In the genomic region with DNA sequence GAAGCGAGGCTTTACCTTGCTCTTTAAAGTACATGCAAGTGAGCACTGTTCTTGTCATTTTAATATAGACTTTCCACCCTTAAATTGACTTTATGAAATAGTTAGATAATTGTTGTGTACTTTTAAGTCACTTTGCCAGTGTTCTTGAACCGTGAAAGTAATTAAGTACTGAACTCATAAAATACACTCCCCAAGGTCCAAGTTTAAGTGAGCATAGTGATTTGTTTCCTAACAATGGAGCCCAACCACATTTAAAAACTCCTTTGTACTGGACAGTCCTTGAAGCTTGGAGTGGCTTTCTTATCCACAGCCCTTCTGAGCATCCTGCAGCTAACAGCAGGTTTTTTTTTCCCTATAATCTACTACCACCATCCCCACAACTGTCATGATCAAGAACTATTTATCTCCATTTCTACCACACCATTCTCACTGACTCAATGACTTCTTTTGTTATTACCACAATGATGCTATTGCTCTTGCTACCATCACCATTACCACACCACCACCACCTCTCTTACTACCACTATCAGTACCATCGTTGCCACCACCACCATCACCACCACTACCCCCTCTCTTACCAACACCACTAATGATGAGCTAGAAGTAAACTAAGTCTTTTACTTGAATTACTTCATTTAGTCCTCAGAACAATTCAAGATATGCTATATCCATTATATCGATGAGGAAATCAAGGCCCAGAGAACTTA, we compare ENCODE assay signal across 18 cellular contexts.
A peak's percentile ranks its signal among the peaks of the same experiment; 100 is the strongest.
DNase-seq lines count a peak whose midpoint lies in the region.
"Had no signal": no experiment of that assay in that cellular context is flagged by ENCODE, and none has a peak within 500 bp of the region (broad histone marks: within the 10 kb centered on the region; RNA-seq: fewer than 3 reads in every experiment).

No MANE protein-coding gene starts in this region.

- H3K4me3 ChIP-seq in HUES48 (ENCODE audit: low read depth, low read length) (no peak overlapping the region), adipocyte (ENCODE audit: low read length) (no peak overlapping the region)
- H3K4me3 ChIP-seq: suprapubic skin had no signal

- H3K4me1 ChIP-seq in HUES48 (ENCODE audit: control insufficient read depth, insufficient read depth, low read length) (peaks cover 7% of the 10 kb centered on the region), adipocyte (ENCODE audit: control insufficient read depth, insufficient read depth, low read length) (no peaks in the 10 kb centered on the region)
- H3K4me1 ChIP-seq: suprapubic skin had no signal

- H3K27ac ChIP-seq in HUES48 (ENCODE audit: low read depth, low read length), result peak overlapping the region; percentile 15
- H3K27ac ChIP-seq: suprapubic skin, WERI-Rb-1 had no signal

- DNase-seq in AG20443 (ENCODE audit: low spot score), result peak; percentile 23
- DNase-seq in adipocyte (ENCODE audit: low read depth), result peak; percentile 18
- DNase-seq in hepatic stellate cell (ENCODE audit: low spot score), result peak; percentile 2
- DNase-seq in hippocampal formation (lab: John Stamatoyannopoulos, UW), result no peak
- no peak for DNase-seq in SKM-1 (lab: John Stamatoyannopoulos, UW; ENCODE audit: unreplicated experiment)
- no peak for DNase-seq in cerebellar nuclear complex (lab: John Stamatoyannopoulos, UW)
- DNase-seq in stimulated activated CD4-positive, alpha-beta T cell treated with anti-CD3 and anti-CD28 coated beads, Interleukin-4, amount 100 ng/mL, for 4 hours, result no peak
- DNase-seq: activated effector memory CD4-positive, alpha-beta T cell treated with Interleukin-2 at 50 U/mL for 16 hours; activated naive CD8-positive, alpha-beta T cell treated with anti-CD3 and anti-CD28 coated beads, Interleukin-2, amount 10 ng/mL, durations not matched to agents 7 days and 5 days; CD4-positive, CD25-positive, alpha-beta regulatory T cell; foreskin melanocyte; KBM-7; NCI-H524; SK-N-SH; stimulated activated CD4-positive, alpha-beta T cell treated with anti-CD3 and anti-CD28 coated beads, Interleukin-15, amount 100 ng/mL, for 24 hours; WERI-Rb-1 had no signal

- no peaks in the 10 kb centered on the region for H3K36me3 ChIP-seq in HUES48 (ENCODE audit: control insufficient read depth, insufficient read depth, low read length)
- H3K36me3 ChIP-seq in adipocyte (ENCODE audit: control insufficient read depth, insufficient read depth, low read length, severe bottlenecking), result no peaks in the 10 kb centered on the region
- H3K36me3 ChIP-seq: suprapubic skin, WERI-Rb-1 had no signal

- no peaks in the 10 kb centered on the region for H3K9me3 ChIP-seq in HUES48 (ENCODE audit: control insufficient read depth, insufficient read depth, low read length)
- H3K9me3 ChIP-seq in adipocyte (ENCODE audit: control insufficient read depth, low read length), result no peaks in the 10 kb centered on the region
- H3K9me3 ChIP-seq: SK-N-SH, suprapubic skin had no signal

- H3K9ac ChIP-seq in HUES48 (ENCODE audit: low read depth, low read length), result no peak overlapping the region
- H3K9ac ChIP-seq in adipocyte (ENCODE audit: low read length), result no peak overlapping the region
- H3K9ac ChIP-seq: SK-N-SH had no signal

- H3K27me3 ChIP-seq in HUES48 (ENCODE audit: control insufficient read depth, insufficient read depth, low read length) (no peaks in the 10 kb centered on the region), adipocyte (replicated peaks; ENCODE audit: control insufficient read depth, insufficient read depth, low read length) (no peaks in the 10 kb centered on the region)
- H3K27me3 ChIP-seq: suprapubic skin had no signal

Comparison
In these comparisons a context has a peak if more than half of its experiments do, and no peak if none do; other contexts are left out.
1. DNase-seq: peak in AG20443 (single experiment), adipocyte (single experiment) and hepatic stellate cell (single experiment); none in hippocampal formation (0 of 2), SKM-1 (single experiment), cerebellar nuclear complex (0 of 2) and stimulated activated CD4-positive, alpha-beta T cell treated with anti-CD3 and anti-CD28 coated beads, Interleukin-4, amount 100 ng/mL, for 4 hours (0 of 2).